Comparison of ENCODE assay signal across 34 cellular contexts in genomic region chr3:187110156-187110555, GRCh38.
"Had no signal": no experiment of that assay in that cellular context is flagged by ENCODE, and none has a peak within 500 bp of the region (broad histone marks: within the 10 kb centered on the region; RNA-seq: fewer than 3 reads in every experiment).

No MANE protein-coding gene starts in this region.

- H3K9me3 ChIP-seq: adrenal gland, breast epithelium, esophagus squamous epithelium, gastroesophageal sphincter, heart right ventricle had no signal

- ATAC-seq: activated CD4-positive, alpha-beta T cell treated with anti-CD3 and anti-CD28 coated beads for 36 hours; activated CD8-positive, alpha-beta memory T cell treated with anti-CD3 and anti-CD28 coated beads, Interleukin-2, amount 10 ng/mL, durations not matched to agents 7 days and 5 days; activated CD8-positive, alpha-beta T cell treated with anti-CD3 and anti-CD28 coated beads, Interleukin-2, amount 10 ng/mL, durations not matched to agents 7 days and 5 days; activated naive CD8-positive, alpha-beta T cell treated with anti-CD3 and anti-CD28 coated beads, Interleukin-2, amount 50 U/mL, for 24 hours; gastroesophageal sphincter; heart right ventricle had no signal

- DNase-seq: activated CD4-positive, alpha-beta memory T cell treated with anti-CD3 and anti-CD28 coated beads for 36 hours; activated CD4-positive, alpha-beta T cell treated with anti-CD3 and anti-CD28 coated beads for 36 hours; activated CD4-positive, alpha-beta T cell treated with anti-CD3 and anti-CD28 coated beads, Interleukin-2, amount 10 ng/mL, durations not matched to agents 24 days and 14 days; activated CD4-positive, CD25-positive, alpha-beta regulatory T cell; activated CD4-positive, CD25-positive, alpha-beta regulatory T cell treated with anti-CD3 and anti-CD28 coated beads, Interleukin-2, amount 50 U/mL, for 72 hours; activated CD8-positive, alpha-beta memory T cell treated with anti-CD3 and anti-CD28 coated beads, Interleukin-2, amount 10 ng/mL, durations not matched to agents 7 days and 5 days; activated CD8-positive, alpha-beta memory T cell treated with anti-CD3 and anti-CD28 coated beads, Interleukin-2, amount 50 U/mL, for 4 hours; activated CD8-positive, alpha-beta T cell treated with anti-CD3 and anti-CD28 coated beads, Interleukin-2, amount 10 ng/mL, durations not matched to agents 7 days and 5 days; activated effector memory CD4-positive, alpha-beta T cell treated with anti-CD3 and anti-CD28 coated beads, Interleukin-2, amount 50 U/mL, for 16 hours; activated naive CD4-positive, alpha-beta T cell treated with anti-CD3 and anti-CD28 coated beads for 36 hours; activated naive CD8-positive, alpha-beta T cell treated with anti-CD3 and anti-CD28 coated beads for 36 hours; activated naive CD8-positive, alpha-beta T cell treated with anti-CD3 and anti-CD28 coated beads, Interleukin-2, amount 50 U/mL, for 24 hours; activated T-cell treated with anti-CD3 and anti-CD28 coated beads, Interleukin-2, amount 50 U/mL, for 1 hour; activated T-cell treated with anti-CD3 and anti-CD28 coated beads, Interleukin-2, amount 50 U/mL, for 48 hours; adrenal gland; amygdala; aorta; central memory CD4-positive, alpha-beta T cell; cortex of kidney; dermis blood vessel endothelial cell; effector CD4-positive, alpha-beta T cell; esophagus squamous epithelium; foreskin melanocyte; heart right ventricle; T-helper 2 cell had no signal

- H3K27me3 Mint-ChIP-seq: activated CD4-positive, alpha-beta memory T cell treated with anti-CD3 and anti-CD28 coated beads for 36 hours; activated CD4-positive, alpha-beta T cell treated with anti-CD3 and anti-CD28 coated beads for 36 hours; activated CD4-positive, alpha-beta T cell treated with anti-CD3 and anti-CD28 coated beads, Interleukin-2, amount 10 ng/mL, durations not matched to agents 24 days and 14 days; activated naive CD4-positive, alpha-beta T cell treated with anti-CD3 and anti-CD28 coated beads, Interleukin-2, amount 50 U/mL, for 24 hours; activated naive CD8-positive, alpha-beta T cell treated with anti-CD3 and anti-CD28 coated beads for 36 hours; activated naive CD8-positive, alpha-beta T cell treated with anti-CD3 and anti-CD28 coated beads, Interleukin-2, amount 50 U/mL, for 24 hours; brain had no signal

- H3K27me3 ChIP-seq: adrenal gland, breast epithelium, cardiac muscle cell, esophagus squamous epithelium, gastroesophageal sphincter, heart right ventricle, hepatocyte had no signal

- H2AFZ ChIP-seq: hepatocyte had no signal

- H3K4me3 Mint-ChIP-seq: activated CD4-positive, alpha-beta memory T cell treated with anti-CD3 and anti-CD28 coated beads for 36 hours; activated CD4-positive, alpha-beta T cell treated with anti-CD3 and anti-CD28 coated beads for 36 hours; activated CD4-positive, alpha-beta T cell treated with anti-CD3 and anti-CD28 coated beads, Interleukin-2, amount 10 ng/mL, durations not matched to agents 24 days and 14 days; activated CD8-positive, alpha-beta memory T cell treated with anti-CD3 and anti-CD28 coated beads, Interleukin-2, amount 10 ng/mL, durations not matched to agents 7 days and 5 days; activated CD8-positive, alpha-beta T cell treated with anti-CD3 and anti-CD28 coated beads, Interleukin-2, amount 10 ng/mL, durations not matched to agents 7 days and 5 days; activated naive CD4-positive, alpha-beta T cell treated with anti-CD3 and anti-CD28 coated beads for 36 hours; activated naive CD4-positive, alpha-beta T cell treated with anti-CD3 and anti-CD28 coated beads, Interleukin-2, amount 50 U/mL, for 24 hours; activated naive CD8-positive, alpha-beta T cell treated with anti-CD3 and anti-CD28 coated beads for 36 hours; activated naive CD8-positive, alpha-beta T cell treated with anti-CD3 and anti-CD28 coated beads, Interleukin-2, amount 50 U/mL, for 24 hours; activated T-helper 1 cell treated with anti-CD3 and anti-CD28 coated beads, Interleukin-12 subunit alpha, Interleukin-12 subunit beta, Interleukin-2, Interleukin-4 antibody, amounts not matched to agents 30 ng/mL and 10 ng/mL and 1 ng/mL, durations not matched to agents 14 hours and 24 hours and 36 hours; brain had no signal

- H3K4me1 ChIP-seq: adrenal gland, breast epithelium, esophagus squamous epithelium, gastroesophageal sphincter had no signal

- H3K36me3 ChIP-seq: adrenal gland, breast epithelium, cardiac muscle cell, esophagus squamous epithelium, gastroesophageal sphincter, heart right ventricle had no signal

- H3K27ac Mint-ChIP-seq: activated CD4-positive, alpha-beta memory T cell treated with anti-CD3 and anti-CD28 coated beads for 36 hours; activated CD4-positive, alpha-beta T cell treated with anti-CD3 and anti-CD28 coated beads for 36 hours; activated CD4-positive, alpha-beta T cell treated with anti-CD3 and anti-CD28 coated beads, Interleukin-2, amount 10 ng/mL, durations not matched to agents 24 days and 14 days; activated CD8-positive, alpha-beta memory T cell treated with anti-CD3 and anti-CD28 coated beads, Interleukin-2, amount 10 ng/mL, durations not matched to agents 7 days and 5 days; activated CD8-positive, alpha-beta T cell treated with anti-CD3 and anti-CD28 coated beads, Interleukin-2, amount 10 ng/mL, durations not matched to agents 7 days and 5 days; activated naive CD4-positive, alpha-beta T cell treated with anti-CD3 and anti-CD28 coated beads for 36 hours; activated naive CD4-positive, alpha-beta T cell treated with anti-CD3 and anti-CD28 coated beads, Interleukin-2, amount 50 U/mL, for 24 hours; activated naive CD8-positive, alpha-beta T cell treated with anti-CD3 and anti-CD28 coated beads for 36 hours; activated naive CD8-positive, alpha-beta T cell treated with anti-CD3 and anti-CD28 coated beads, Interleukin-2, amount 50 U/mL, for 24 hours; activated T-helper 1 cell treated with anti-CD3 and anti-CD28 coated beads, Interleukin-12 subunit alpha, Interleukin-12 subunit beta, Interleukin-2, Interleukin-4 antibody, amounts not matched to agents 30 ng/mL and 10 ng/mL and 1 ng/mL, durations not matched to agents 14 hours and 24 hours and 36 hours; activated T-helper 2 cell treated with anti-CD3 and anti-CD28 coated beads, Interferon-gamma antibody, Interleukin-2, Interleukin-4, amounts not matched to agents 10 μg/mL and 5 μg/mL and 100 μg/mL, durations not matched to agents 14 hours and 24 hours and 36 hours; brain had no signal

- H3K4me3 ChIP-seq: adrenal gland, breast epithelium, cardiac muscle cell, esophagus squamous epithelium, gastroesophageal sphincter, heart right ventricle, hepatocyte had no signal

- H3K79me2 ChIP-seq: hepatocyte had no signal

- H3K4me1 Mint-ChIP-seq: brain had no signal

- H3K27ac ChIP-seq: adrenal gland, breast epithelium, cardiac muscle cell, epithelial cell of prostate, esophagus squamous epithelium, gastroesophageal sphincter, heart right ventricle, hepatocyte had no signal

- H3K9me3 Mint-ChIP-seq: activated CD4-positive, alpha-beta memory T cell treated with anti-CD3 and anti-CD28 coated beads for 36 hours; activated CD4-positive, alpha-beta T cell treated with anti-CD3 and anti-CD28 coated beads, Interleukin-2, amount 10 ng/mL, durations not matched to agents 24 days and 14 days; activated naive CD4-positive, alpha-beta T cell treated with anti-CD3 and anti-CD28 coated beads for 36 hours; activated naive CD4-positive, alpha-beta T cell treated with anti-CD3 and anti-CD28 coated beads, Interleukin-2, amount 50 U/mL, for 24 hours; activated naive CD8-positive, alpha-beta T cell treated with anti-CD3 and anti-CD28 coated beads for 36 hours; activated naive CD8-positive, alpha-beta T cell treated with anti-CD3 and anti-CD28 coated beads, Interleukin-2, amount 50 U/mL, for 24 hours; activated T-helper 1 cell treated with anti-CD3 and anti-CD28 coated beads, Interleukin-12 subunit alpha, Interleukin-12 subunit beta, Interleukin-2, Interleukin-4 antibody, amounts not matched to agents 30 ng/mL and 10 ng/mL and 1 ng/mL, durations not matched to agents 14 hours and 24 hours and 36 hours; activated T-helper 2 cell treated with anti-CD3 and anti-CD28 coated beads, Interferon-gamma antibody, Interleukin-2, Interleukin-4, amounts not matched to agents 10 μg/mL and 5 μg/mL and 100 μg/mL, durations not matched to agents 14 hours and 24 hours and 36 hours; brain had no signal

- H3K4me2 ChIP-seq: hepatocyte had no signal

- H3K36me3 Mint-ChIP-seq: activated CD4-positive, alpha-beta memory T cell treated with anti-CD3 and anti-CD28 coated beads for 36 hours; activated CD8-positive, alpha-beta memory T cell treated with anti-CD3 and anti-CD28 coated beads, Interleukin-2, amount 10 ng/mL, durations not matched to agents 7 days and 5 days; activated naive CD4-positive, alpha-beta T cell treated with anti-CD3 and anti-CD28 coated beads, Interleukin-2, amount 50 U/mL, for 24 hours; activated naive CD8-positive, alpha-beta T cell treated with anti-CD3 and anti-CD28 coated beads for 36 hours; brain had no signal
